ENCODE assay signal across 19 cellular contexts in the genomic region with DNA sequence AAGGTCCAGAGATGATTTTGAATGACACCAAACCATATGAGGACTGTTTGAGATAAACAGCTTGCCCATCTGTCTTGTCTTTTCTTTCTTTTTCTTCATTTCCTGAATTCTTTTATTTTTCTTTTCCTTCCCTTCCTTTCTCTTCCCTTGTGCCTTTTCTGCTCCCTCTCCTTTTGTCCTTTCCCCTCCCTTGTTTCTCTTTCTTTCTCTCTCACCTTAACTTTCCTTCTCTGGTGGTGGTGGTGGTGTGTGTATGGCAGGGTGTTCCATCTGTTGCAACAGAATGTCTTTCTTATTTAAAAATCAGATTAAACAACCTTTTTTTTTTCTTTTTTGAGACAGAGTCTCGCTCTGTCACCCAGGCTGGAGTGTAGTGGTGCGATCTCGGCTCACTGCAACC. TPM values are rescaled to one million over a fixed set of nuclear protein-coding genes. Genes with fewer than 3 reads are reported as not detected.
DNase-seq lines count a peak whose midpoint lies in the region; ATAC-seq, FAIRE-seq and TF ChIP-seq lines count a peak whose summit lies in the region.
"Had no signal": no experiment of that assay in that cellular context is flagged by ENCODE, and none has a peak within 500 bp of the region (broad histone marks: within the 10 kb centered on the region; RNA-seq: fewer than 3 reads in every experiment).

No MANE protein-coding gene starts in this region.

- H2BK20ac ChIP-seq in H1 (ENCODE audit: low read length): no peak overlapping the region

- intact Hi-C loops in HCT116 (cut with micrococcal nuclease): no loop called here

- H3K27ac Mint-ChIP-seq in stimulated activated effector memory CD8-positive, alpha-beta T cell treated with anti-CD3 and anti-CD28 coated beads, Interleukin-12 subunit alpha, Interleukin-12 subunit beta, amount 100 ng/mL, for 72 hours: peak overlapping the region; percentile 20

- TF ChIP-seq EP300 in H1 (IDR thresholded peaks at IDR 0.05; ENCODE audit: borderline replicate concordance in 1 of 2, low read depth in 2 of 2, low read length in 2 of 2): no peak

- no peak overlapping the region for H3K9ac ChIP-seq in HCT116 (ENCODE audit: low read length)
- H3K9ac ChIP-seq in H1 (replicated peaks in 1 of 4; ENCODE audit: extremely low read depth in 1 of 4, low read depth in 3 of 4, low read length in 3 of 4): no peak overlapping the region

- no TSS peak for BruUV-seq in HCT116 (replicated peaks; lab: Mats Ljungman, UMichigan)

- no peak for DNase-seq in activated T-cell treated with anti-CD3 and anti-CD28 coated beads, Interleukin-2, amount 50 U/mL, for 4 hours
- no peak for DNase-seq in activated T-cell treated with anti-CD3 and anti-CD28 coated beads, Interleukin-2, amount 50 U/mL, for 48 hours
- DNase-seq in HCT116 (ENCODE audit: low read depth, low spot score) (no peak), H1 (ENCODE audit: low read depth in 1 of 2, low spot score in 2 of 2) (no peak), dermis blood vessel endothelial cell (no peak), foreskin fibroblast (no peak)
- no peak for DNase-seq in stimulated activated effector memory CD8-positive, alpha-beta T cell treated with anti-CD3 and anti-CD28 coated beads, Interleukin-12 subunit alpha, Interleukin-12 subunit beta, amount 100 ng/mL, for 72 hours (ENCODE audit: low spot score in 2 of 2)
- DNase-seq: DMS79, KG1, MG63, NCI-H1092 treated with DMSO at 0.1 percent for 48 hours, NCI-H1694 treated with DMSO at 0.1 percent for 48 hours, NCI-H345, NCI-H69, SHP77 had no signal

- H4K91ac ChIP-seq in H1 (replicated peaks; ENCODE audit: insufficient read length, low read length): no peak overlapping the region

- H3K27me3 Mint-ChIP-seq in activated T-cell treated with anti-CD3 and anti-CD28 coated beads, Interleukin-2, amount 50 U/mL, for 4 hours (ENCODE audit: low read depth): no peaks in the 10 kb centered on the region

- FAIRE-seq in H1 (lab: Jason Lieb, UNC): no peak
- FAIRE-seq: A549, GM12891, GM19239 had no signal

- peaks cover 17% of the 10 kb centered on the region for H3K4me1 Mint-ChIP-seq in activated T-cell treated with anti-CD3 and anti-CD28 coated beads, Interleukin-2, amount 50 U/mL, for 4 hours (ENCODE audit: low read depth)
- H3K4me1 Mint-ChIP-seq in stimulated activated effector memory CD8-positive, alpha-beta T cell treated with anti-CD3 and anti-CD28 coated beads, Interleukin-12 subunit alpha, Interleukin-12 subunit beta, amount 100 ng/mL, for 72 hours: peaks cover 23% of the 10 kb centered on the region

- no peak overlapping the region for H4K5ac ChIP-seq in H1 (ENCODE audit: insufficient read length, low read depth, low read length)

- no peak overlapping the region for H2AK5ac ChIP-seq in H1 (ENCODE audit: low read depth, low read length)

- peaks cover 8% of the 10 kb centered on the region for H3K79me2 ChIP-seq in HCT116 (ENCODE audit: insufficient read depth, low read length)
- peaks cover 0 to 6% of the 10 kb centered on the region in 2 experiments; a peak in 3 of 4 replicates for H3K79me2 ChIP-seq in H1 (ENCODE audit: control insufficient read depth in 1 of 2, insufficient read depth in 2 of 2, low read length in 2 of 2)

- CTCF ChIA-PET in HCT116 (lab: Charles Lee): no interaction called here
- CTCF ChIA-PET in H1 (lab: Charles Lee; ENCODE audit: partially characterized antibody): no interaction called here

- no peak for ATAC-seq in activated T-cell treated with anti-CD3 and anti-CD28 coated beads, Interleukin-2, amount 50 U/mL, for 4 hours
- ATAC-seq in HCT116: no peak
- ATAC-seq in stimulated activated effector memory CD8-positive, alpha-beta T cell treated with anti-CD3 and anti-CD28 coated beads, Interleukin-12 subunit alpha, Interleukin-12 subunit beta, amount 100 ng/mL, for 72 hours: no peak
- ATAC-seq: A549 had no signal

- no peak overlapping the region for H2BK120ac ChIP-seq in H1 (replicated peaks; ENCODE audit: low read depth, low read length)

- H3K27ac ChIP-seq in HCT116 (ENCODE audit: low read depth, low read length): no peak overlapping the region
- no peak overlapping the region for H3K27ac ChIP-seq in H1 (ENCODE audit: low read depth, low read length)
- H3K27ac ChIP-seq: A549 had no signal

- H2BK5ac ChIP-seq in H1 (ENCODE audit: low read depth, low read length): no peak overlapping the region

- no peak for TF ChIP-seq CTCF in HCT116 (IDR thresholded peaks at IDR 0.05 in 2 of 3, conservative IDR thresholded peaks at IDR 0.05 in 1 of 3; ENCODE audit: borderline replicate concordance in 1 of 3, insufficient read depth in 1 of 3, low read depth in 2 of 3, low read length in 2 of 3)
- no peak for TF ChIP-seq CTCF in H1 (IDR thresholded peaks at IDR 0.05; ENCODE audit: control extremely low read depth in 1 of 3, insufficient read depth in 1 of 3, low read depth in 1 of 3, low read length in 3 of 3)
- TF ChIP-seq CTCF in foreskin fibroblast (IDR thresholded peaks at IDR 0.05; ENCODE audit: low read depth, low read length): no peak

- H2AFZ ChIP-seq in HCT116 (ENCODE audit: low read depth, low read length, poor library complexity, severe bottlenecking) (peak overlapping the region; percentile 41), H1 (ENCODE audit: low read length) (0 out of 2 replicates have a peak overlapping the region, but pooled peaks have one; percentile 22)

- no peak overlapping the region for H4K8ac ChIP-seq in H1 (ENCODE audit: extremely low read depth, insufficient read depth, low read length)

- H3K36me3 ChIP-seq in HCT116 (ENCODE audit: control insufficient read depth in 1 of 2, insufficient read depth in 2 of 2, low read length in 2 of 2): no peaks in the 10 kb centered on the region
- H3K36me3 ChIP-seq in H1 (ENCODE audit: control insufficient read depth in 2 of 4, insufficient read depth in 4 of 4, low read length in 3 of 4): no peaks in the 10 kb centered on the region

- no peak overlapping the region for H3K4ac ChIP-seq in H1 (replicated peaks; ENCODE audit: insufficient read length, low read depth, low read length)

- 97% methylated on average over 3 of the region's 3 CpGs; no CpG with 5 or more reads in 1 of the 2 experiments for WGBS in H1 (ENCODE audit: extremely low coverage in 1 of 2, insufficient coverage in 1 of 2, insufficient read length in 1 of 2, insufficient replicate concordance in 2 of 2, low coverage in 1 of 2, low lambda C conversion rate in 2 of 2, missing lambda C conversion rate in 1 of 2), 2 experiments

- no peaks in the 10 kb centered on the region for H3K9me3 Mint-ChIP-seq in activated T-cell treated with anti-CD3 and anti-CD28 coated beads, Interleukin-2, amount 50 U/mL, for 4 hours
- no peaks in the 10 kb centered on the region for H3K9me3 Mint-ChIP-seq in stimulated activated effector memory CD8-positive, alpha-beta T cell treated with anti-CD3 and anti-CD28 coated beads, Interleukin-12 subunit alpha, Interleukin-12 subunit beta, amount 100 ng/mL, for 72 hours

- no peaks in the 10 kb centered on the region for H3K9me3 ChIP-seq in HCT116 (ENCODE audit: control insufficient read depth in 1 of 2, insufficient read depth in 1 of 2, low read depth in 1 of 2, low read length in 2 of 2)
- H3K9me3 ChIP-seq in H1 (ENCODE audit: insufficient read depth in 2 of 2, low read depth in 1 of 2, low read length in 1 of 2): no peaks in the 10 kb centered on the region
- H3K9me3 ChIP-seq: A549, MG63 had no signal

- no peak overlapping the region for H2BK15ac ChIP-seq in H1 (ENCODE audit: low read length)

- no peaks in the 10 kb centered on the region for H3K79me1 ChIP-seq in H1 (ENCODE audit: low read depth, low read length)

- H2BK12ac ChIP-seq in H1 (ENCODE audit: low read depth, low read length): no peak overlapping the region

- TF ChIP-seq RAD21 in HCT116 (IDR thresholded peaks at IDR 0.05; ENCODE audit: low read depth): no peak
- TF ChIP-seq RAD21 in H1 (IDR thresholded peaks at IDR 0.05 in 1 of 2, conservative IDR thresholded peaks at IDR 0.05 in 1 of 2; ENCODE audit: low read depth in 2 of 2, low read length in 2 of 2): no peak

- H3K9me2 ChIP-seq in HCT116 (ENCODE audit: insufficient read depth): no peaks in the 10 kb centered on the region; the same call in 1 of the 2 replicates

- peak overlapping the region; percentile 41 for H3K4me3 Mint-ChIP-seq in activated T-cell treated with anti-CD3 and anti-CD28 coated beads, Interleukin-2, amount 50 U/mL, for 4 hours
- no peak overlapping the region for H3K4me3 Mint-ChIP-seq in stimulated activated effector memory CD8-positive, alpha-beta T cell treated with anti-CD3 and anti-CD28 coated beads, Interleukin-12 subunit alpha, Interleukin-12 subunit beta, amount 100 ng/mL, for 72 hours

- H3K4me2 ChIP-seq in HCT116 (ENCODE audit: low read length) (no peak overlapping the region), H1 (ENCODE audit: insufficient read depth in 1 of 2, low read depth in 2 of 2, low read length in 2 of 2) (no peak overlapping the region)
- H3K4me2 ChIP-seq: A549 had no signal

- H3K56ac ChIP-seq in H1 (replicated peaks; ENCODE audit: insufficient read length, low read depth, low read length): no peak overlapping the region

- H4K20me1 ChIP-seq in HCT116 (ENCODE audit: insufficient read depth) (no peaks in the 10 kb centered on the region), H1 (replicated peaks in 1 of 2; ENCODE audit: control insufficient read depth in 1 of 2, insufficient read depth in 2 of 2, low read length in 2 of 2) (no peaks in the 10 kb centered on the region)

- no peak overlapping the region for H3K18ac ChIP-seq in H1 (ENCODE audit: extremely low read depth, low read length)

- no peaks in the 10 kb centered on the region for H3K36me3 Mint-ChIP-seq in activated T-cell treated with anti-CD3 and anti-CD28 coated beads, Interleukin-2, amount 50 U/mL, for 4 hours (ENCODE audit: insufficient read depth)
- peaks cover 15% of the 10 kb centered on the region for H3K36me3 Mint-ChIP-seq in stimulated activated effector memory CD8-positive, alpha-beta T cell treated with anti-CD3 and anti-CD28 coated beads, Interleukin-12 subunit alpha, Interleukin-12 subunit beta, amount 100 ng/mL, for 72 hours

- peaks cover 1% of the 10 kb centered on the region; the same call in 1 of the 2 replicates for H3K23me2 ChIP-seq in H1 (ENCODE audit: low read depth, low read length)

- H3K4me3 ChIP-seq in HCT116 (replicated peaks in 1 of 2; ENCODE audit: low read depth in 1 of 2, low read length in 2 of 2) (no peak overlapping the region), H1 (ENCODE audit: extremely low read depth in 1 of 4, insufficient read depth in 2 of 4, low read depth in 3 of 4, low read length in 4 of 4) (no peak overlapping the region), foreskin fibroblast (ENCODE audit: low read depth in 1 of 2, low read length in 2 of 2) (no peak overlapping the region)
- H3K4me3 ChIP-seq: A549, MG63 had no signal

- no peak overlapping the region for H3K14ac ChIP-seq in H1 (ENCODE audit: insufficient read length)

- H3K27me3 ChIP-seq in HCT116 (ENCODE audit: insufficient read depth, low read length) (no peaks in the 10 kb centered on the region), H1 (replicated peaks in 1 of 4; ENCODE audit: control insufficient read depth in 3 of 4, extremely low read depth in 1 of 4, insufficient read depth in 3 of 4, low read length in 3 of 4) (no peaks in the 10 kb centered on the region)
- H3K27me3 ChIP-seq: MG63 had no signal

- RAD21 ChIA-PET in HCT116 (lab: Charles Lee; ENCODE audit: low non-redundant PET in 1 of 2, low total read pairs in 2 of 2, uncharacterized antibody in 2 of 2, unreplicated experiment in 2 of 2): no interaction called here

- H3K4me1 ChIP-seq in HCT116 (ENCODE audit: control insufficient read depth in 1 of 2, insufficient read depth in 2 of 2, low read length in 2 of 2) (peaks cover 11 to 22% of the 10 kb centered on the region in 2 experiments; a peak in 3 of 4 replicates), H1 (replicated peaks in 1 of 4; ENCODE audit: control insufficient read depth in 3 of 4, insufficient read depth in 4 of 4, low read length in 3 of 4) (peaks cover 0 to 2% (median 0%) of the 10 kb centered on the region in 4 experiments; a peak in 3 of 7 replicates)

- POLR2A ChIA-PET in HCT116 (lab: Charles Lee) (no interaction called here), H1 (lab: Charles Lee; ENCODE audit: partially characterized antibody) (no interaction called here)

- no peak for TF ChIP-seq POLR2A in HCT116 (IDR thresholded peaks at IDR 0.05; ENCODE audit: borderline replicate concordance, extremely low read depth, insufficient read depth, insufficient read length)
- no peak for TF ChIP-seq POLR2A in H1 (IDR thresholded peaks at IDR 0.05; ENCODE audit: control extremely low read depth in 1 of 2, low read depth in 2 of 2, low read length in 2 of 2)

- H3K23ac ChIP-seq in H1 (ENCODE audit: insufficient read length): no peak overlapping the region

RNA-seq across cellular contexts. Expression of gene PDCL, which starts 3.8 kb away (rescaled TPM):
- 10 to 100 TPM; 12.6 to 17.7 (median 13.3) TPM for total RNA-seq in activated T-cell treated with anti-CD3 and anti-CD28 coated beads, Interleukin-2, amount 50 U/mL, for 4 hours
- total RNA-seq in HCT116 (2021; ENCODE audit: unreplicated experiment) (17.7 TPM), dermis blood vessel endothelial cell (87.4 and 118 TPM in 2 replicates)
- 8.4 and 11.2 TPM in 2 replicates for polyA plus RNA-seq in HCT116 (2012)
- 21.8 and 24.6 TPM in 2 replicates for total RNA-seq in H1 (2021; fragmentation: NEBNext Ultra II Directional; extraction: Animal tissue kit (Norgen Biotek cat#: 25700))
- polyA plus RNA-seq in H1 (2011; rRNA removed): 5.4 and 7.1 TPM in 2 replicates
- polyA plus RNA-seq in H1 (2011; cell fraction: cytosol; rRNA removed): 11.5 TPM
- polyA plus RNA-seq in H1 (2011; cell fraction: nucleus; rRNA removed): 4.9 TPM
- polyA plus RNA-seq in H1 (2012, experiment 1 of 2): 13.9 to 24.1 TPM (median 15.6 TPM) in 4 replicates
- 3.2 TPM for polyA plus RNA-seq in H1 (2012, experiment 2 of 2)
- polyA plus RNA-seq in H1 (2013, experiment 1 of 2): 12.0 TPM
- 11.9 TPM for polyA plus RNA-seq in H1 (2013, experiment 2 of 2)
- 10.8 and 15.7 TPM in 2 replicates for polyA minus RNA-seq in H1 (2011; rRNA and poly(A)+ RNA removed)
- polyA minus RNA-seq in H1 (2011; cell fraction: cytosol; rRNA and poly(A)+ RNA removed): 12.3 TPM
- 10.4 TPM for polyA minus RNA-seq in H1 (2011; cell fraction: nucleus; rRNA and poly(A)+ RNA removed)

RNA-seq across cellular contexts. Expression of gene OR1K1, which starts 32.3 kb away (rescaled TPM):
- total RNA-seq in activated T-cell treated with anti-CD3 and anti-CD28 coated beads, Interleukin-2, amount 50 U/mL, for 4 hours: not detected
- not detected for total RNA-seq in HCT116 (2021; ENCODE audit: unreplicated experiment)
- not detected in 2 replicates for polyA plus RNA-seq in HCT116 (2012)
- not detected in 2 replicates for total RNA-seq in H1 (2021; fragmentation: NEBNext Ultra II Directional; extraction: Animal tissue kit (Norgen Biotek cat#: 25700))
- polyA plus RNA-seq in H1 (2011; rRNA removed): not detected in 2 replicates
- not detected for polyA plus RNA-seq in H1 (2011; cell fraction: cytosol; rRNA removed)
- not detected for polyA plus RNA-seq in H1 (2011; cell fraction: nucleus; rRNA removed)
- polyA plus RNA-seq in H1 (2012, experiment 1 of 2): not detected in 4 replicates
- not detected for polyA plus RNA-seq in H1 (2012, experiment 2 of 2)
- polyA plus RNA-seq in H1 (2013, experiment 1 of 2): not detected
- not detected for polyA plus RNA-seq in H1 (2013, experiment 2 of 2)
- not detected in 2 replicates for polyA minus RNA-seq in H1 (2011; rRNA and poly(A)+ RNA removed)
- polyA minus RNA-seq in H1 (2011; cell fraction: cytosol; rRNA and poly(A)+ RNA removed): not detected
- polyA minus RNA-seq in H1 (2011; cell fraction: nucleus; rRNA and poly(A)+ RNA removed): not detected
- total RNA-seq in dermis blood vessel endothelial cell: not detected in 2 replicates
- total RNA-seq: G401 had no signal
- polyA plus RNA-seq: A549 had no signal

RNA-seq across cellular contexts. Expression of gene OR5C1, which starts 43.5 kb away (rescaled TPM):
- not detected for total RNA-seq in activated T-cell treated with anti-CD3 and anti-CD28 coated beads, Interleukin-2, amount 50 U/mL, for 4 hours
- total RNA-seq in HCT116 (2021; ENCODE audit: unreplicated experiment) (not detected), dermis blood vessel endothelial cell (not detected in 2 replicates)
- polyA plus RNA-seq in HCT116 (2012): not detected in 2 replicates
- total RNA-seq in H1 (2021; fragmentation: NEBNext Ultra II Directional; extraction: Animal tissue kit (Norgen Biotek cat#: 25700)): not detected in 2 replicates
- polyA plus RNA-seq in H1 (2011; rRNA removed): not detected in 2 replicates
- polyA plus RNA-seq in H1 (2011; cell fraction: cytosol; rRNA removed): not detected
- not detected for polyA plus RNA-seq in H1 (2011; cell fraction: nucleus; rRNA removed)
- not detected in 4 replicates for polyA plus RNA-seq in H1 (2012, experiment 1 of 2)
- not detected for polyA plus RNA-seq in H1 (2012, experiment 2 of 2)
- not detected for polyA plus RNA-seq in H1 (2013, experiment 1 of 2)
- not detected for polyA plus RNA-seq in H1 (2013, experiment 2 of 2)
- polyA minus RNA-seq in H1 (2011; rRNA and poly(A)+ RNA removed): not detected in 2 replicates
- polyA minus RNA-seq in H1 (2011; cell fraction: cytosol; rRNA and poly(A)+ RNA removed): not detected
- not detected for polyA minus RNA-seq in H1 (2011; cell fraction: nucleus; rRNA and poly(A)+ RNA removed)
- total RNA-seq: G401 had no signal
- polyA plus RNA-seq: A549 had no signal
